Comparison of ENCODE assay signal across 15 cellular contexts in the genomic region with DNA sequence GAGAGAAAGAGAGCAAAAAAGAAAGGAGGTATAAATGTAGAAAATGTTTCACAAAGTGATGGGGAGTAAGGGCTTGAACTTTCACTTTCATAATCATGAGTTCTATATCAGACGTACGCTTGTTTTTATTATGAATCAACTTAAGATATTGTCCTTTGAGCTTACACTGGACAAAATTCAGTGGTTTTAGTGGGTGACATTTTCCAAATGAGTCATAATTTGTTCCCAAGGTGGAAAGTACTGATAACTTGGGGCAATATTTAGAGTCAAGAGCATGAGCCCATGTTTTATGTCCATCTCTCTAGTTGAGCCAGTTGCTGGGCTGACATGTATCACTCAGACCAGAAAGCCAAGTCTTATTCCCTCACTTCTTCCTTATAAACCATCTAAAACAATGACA.
DNase-seq lines count a peak whose midpoint lies in the region; ATAC-seq, FAIRE-seq and TF ChIP-seq lines count a peak whose summit lies in the region.
"Had no signal": no experiment of that assay in that cellular context is flagged by ENCODE, and none has a peak within 500 bp of the region (broad histone marks: within the 10 kb centered on the region; RNA-seq: fewer than 3 reads in every experiment).

No MANE protein-coding gene starts in this region.

- H3K27ac ChIP-seq in trophoblast cell (ENCODE audit: low read depth, low read length), result no peak overlapping the region

- no peak overlapping the region for H4K8ac ChIP-seq in trophoblast cell (ENCODE audit: low read depth, low read length)

- H2AK5ac ChIP-seq in trophoblast cell (ENCODE audit: low read length), result no peak overlapping the region

- H3K9me3 Mint-ChIP-seq in Calu3 (ENCODE audit: low read depth, unreplicated experiment), result no peaks in the 10 kb centered on the region
- H3K9me3 Mint-ChIP-seq in activated naive CD8-positive, alpha-beta T cell treated with anti-CD3 and anti-CD28 coated beads for 36 hours, result peaks cover 10% of the 10 kb centered on the region
- H3K9me3 Mint-ChIP-seq in naive thymus-derived CD8-positive, alpha-beta T cell, result peaks cover 0 to 21% (median 6%) of the 10 kb centered on the region in 9 donors

- H3K9me3 ChIP-seq in trophoblast cell (ENCODE audit: insufficient read depth, low read depth, low read length), result peaks cover 1% of the 10 kb centered on the region

- ATAC-seq in HG03354 (IDR thresholded peaks at IDR 0.05; ENCODE audit: poor library complexity, severe bottlenecking, unreplicated experiment), result peak; percentile 55
- peak; percentile 27 to 41 for ATAC-seq in naive thymus-derived CD8-positive, alpha-beta T cell

- intact Hi-C loops in Calu3 (cut with micrococcal nuclease; ENCODE audit: unreplicated experiment), result no loop called here

- no peak overlapping the region for H2BK120ac ChIP-seq in trophoblast cell (ENCODE audit: insufficient read depth, low read length, poor library complexity)

- no peak for FAIRE-seq in H54 (lab: Jason Lieb, UNC)
- FAIRE-seq: endometrium had no signal

- no peaks in the 10 kb centered on the region for H3K79me2 ChIP-seq in trophoblast cell (ENCODE audit: control insufficient read depth, insufficient read depth, low read length, poor library complexity)

- H3K27me3 Mint-ChIP-seq in Calu3 (ENCODE audit: unreplicated experiment), result no peaks in the 10 kb centered on the region
- no peaks in the 10 kb centered on the region for H3K27me3 Mint-ChIP-seq in activated naive CD8-positive, alpha-beta T cell treated with anti-CD3 and anti-CD28 coated beads for 36 hours
- no peaks in the 10 kb centered on the region for H3K27me3 Mint-ChIP-seq in naive thymus-derived CD8-positive, alpha-beta T cell

- H3K4me1 Mint-ChIP-seq in Calu3 (ENCODE audit: low read depth, unreplicated experiment), result peaks cover 9% of the 10 kb centered on the region
- H3K4me1 Mint-ChIP-seq in activated naive CD8-positive, alpha-beta T cell treated with anti-CD3 and anti-CD28 coated beads for 36 hours, result peaks cover 16% of the 10 kb centered on the region
- H3K4me1 Mint-ChIP-seq in naive thymus-derived CD8-positive, alpha-beta T cell, result peaks cover 3 to 19% (median 14%) of the 10 kb centered on the region in 4 donors
- H3K4me1 Mint-ChIP-seq: nephron had no signal

- H3K14ac ChIP-seq in trophoblast cell (ENCODE audit: low read length), result no peak overlapping the region

- no peak overlapping the region for H3K27ac Mint-ChIP-seq in Calu3 (ENCODE audit: unreplicated experiment)
- peak overlapping the region; percentile 82 for H3K27ac Mint-ChIP-seq in activated naive CD8-positive, alpha-beta T cell treated with anti-CD3 and anti-CD28 coated beads for 36 hours
- peak overlapping the region; percentile 5 to 92 (median 84) for H3K27ac Mint-ChIP-seq in naive thymus-derived CD8-positive, alpha-beta T cell
- H3K27ac Mint-ChIP-seq: nephron had no signal

- POLR2A ChIA-PET in naive thymus-derived CD8-positive, alpha-beta T cell (lab: Charles Lee), result no interaction called here

- H3K79me1 ChIP-seq in trophoblast cell (ENCODE audit: low read length), result no peaks in the 10 kb centered on the region

- no peaks in the 10 kb centered on the region for H3K36me3 Mint-ChIP-seq in Calu3 (ENCODE audit: insufficient read depth, unreplicated experiment)
- peaks cover 13% of the 10 kb centered on the region for H3K36me3 Mint-ChIP-seq in activated naive CD8-positive, alpha-beta T cell treated with anti-CD3 and anti-CD28 coated beads for 36 hours
- peaks cover 0 to 11% (median 7%) of the 10 kb centered on the region in 3 donors for H3K36me3 Mint-ChIP-seq in naive thymus-derived CD8-positive, alpha-beta T cell

- no peak overlapping the region for H3K4me3 ChIP-seq in trophoblast cell (ENCODE audit: low read depth, low read length)

- no peaks in the 10 kb centered on the region for H3K4me1 ChIP-seq in trophoblast cell (ENCODE audit: control insufficient read depth in 1 of 2, insufficient read depth in 2 of 2, low read length in 2 of 2)

- H2BK12ac ChIP-seq in trophoblast cell (ENCODE audit: low read length), result no peak overlapping the region

- H3K18ac ChIP-seq in trophoblast cell (ENCODE audit: low read length), result no peak overlapping the region

- H3K4me3 Mint-ChIP-seq in Calu3 (ENCODE audit: low read depth, unreplicated experiment), result peak overlapping the region; percentile 14
- peak overlapping the region; percentile 50 for H3K4me3 Mint-ChIP-seq in activated naive CD8-positive, alpha-beta T cell treated with anti-CD3 and anti-CD28 coated beads for 36 hours
- peak overlapping the region; percentile 60 to 86 (median 81) for H3K4me3 Mint-ChIP-seq in naive thymus-derived CD8-positive, alpha-beta T cell
- H3K4me3 Mint-ChIP-seq: nephron had no signal

- no CpG with 5 or more reads among the region's 2 CpGs for WGBS in trophoblast cell (ENCODE audit: extremely low coverage, insufficient coverage, insufficient read length)

- no peak overlapping the region for H2AFZ ChIP-seq in trophoblast cell (ENCODE audit: insufficient read depth, low read length, poor library complexity)

- CTCF ChIA-PET in Calu3 (lab: Charles Lee), result interaction anchor here (1.0 to 1.1 kb wide), 2 partner anchors 13 to 69 kb away, joined by 3 to 4 read pairs; no protein-coding TSS in a partner anchor

- no TSS peak for BruUV-seq in Calu3 (replicated peaks; lab: Mats Ljungman, UMichigan)

- H3K9ac ChIP-seq in trophoblast cell (ENCODE audit: low read length), result no peak overlapping the region

- no peak overlapping the region for H3K23ac ChIP-seq in trophoblast cell (ENCODE audit: low read length)

- no peak overlapping the region for H4K91ac ChIP-seq in trophoblast cell (ENCODE audit: low read depth, low read length)

- no peak overlapping the region for H4K12ac ChIP-seq in trophoblast cell (ENCODE audit: low read depth, low read length)

- no peak for TF ChIP-seq POLR2A in H54 (IDR thresholded peaks at IDR 0.05; ENCODE audit: low read depth, low read length)

- no peak overlapping the region for H3K4me2 ChIP-seq in trophoblast cell (ENCODE audit: low read length)

- TF ChIP-seq CTCF in Calu3 (IDR thresholded peaks at IDR 0.05; ENCODE audit: unreplicated experiment), result no peak

- no peak overlapping the region for H2BK5ac ChIP-seq in trophoblast cell (ENCODE audit: low read depth, low read length, poor library complexity)

- H3K4ac ChIP-seq in trophoblast cell (ENCODE audit: low read depth, low read length), result no peak overlapping the region

- no peak for DNase-seq in Calu3
- DNase-seq in activated naive CD8-positive, alpha-beta T cell treated with anti-CD3 and anti-CD28 coated beads for 36 hours, result no peak
- DNase-seq in naive thymus-derived CD8-positive, alpha-beta T cell, result peak in 2 of 10 donors; percentile 9 to 21
- DNase-seq in trophoblast cell, result no peak
- DNase-seq in H54 (ENCODE audit: insufficient read length, low spot score), result no peak
- no peak for DNase-seq in HT-29 (ENCODE audit: low spot score)
- DNase-seq: HCEC 1CT, NCI-H1048, NCI-H510A, RPMI8226, substantia nigra, T1000 had no signal

- no peaks in the 10 kb centered on the region for H3K36me3 ChIP-seq in trophoblast cell (ENCODE audit: control insufficient read depth in 1 of 2, insufficient read depth in 2 of 2, low read length in 2 of 2)

- H3K27me3 ChIP-seq in trophoblast cell (ENCODE audit: insufficient read depth, low read length), result no peaks in the 10 kb centered on the region

Comparison
In these comparisons a context has a peak if more than half of its experiments do, and no peak if none do; other contexts are left out.
1. H3K4me3 Mint-ChIP-seq: peak in every context shown above with its lines; median percentile 81 in naive thymus-derived CD8-positive, alpha-beta T cell; 50 in activated naive CD8-positive, alpha-beta T cell treated with anti-CD3 and anti-CD28 coated beads for 36 hours; 14 in Calu3.